ENCODE assay signal across 8 cellular contexts in the genomic region with DNA sequence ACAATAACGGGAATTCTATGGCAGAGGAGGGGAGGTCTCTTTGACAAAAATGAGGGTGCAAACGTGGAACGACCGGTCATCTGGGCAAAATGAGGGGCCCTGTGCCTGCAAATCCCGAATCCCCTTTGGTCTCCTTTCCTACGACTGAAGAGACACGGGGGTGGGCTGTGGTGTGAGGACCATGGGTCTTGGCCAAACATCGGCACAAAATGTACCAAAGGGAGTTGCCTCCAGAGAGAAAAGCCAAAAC. TPM values are rescaled to one million over a fixed set of nuclear protein-coding genes. Genes with fewer than 3 reads are reported as not detected.
DNase-seq lines count a peak whose midpoint lies in the region; ATAC-seq, FAIRE-seq and TF ChIP-seq lines count a peak whose summit lies in the region.

No MANE protein-coding gene starts in this region.

- CTCF ChIA-PET in CD8-positive, alpha-beta memory T cell (lab: Charles Lee), result interaction anchor here (1.5 kb wide), 1 partner anchor 185 kb away, joined by 3 read pairs; a partner anchor contains a TSS

- H3K4me3 Mint-ChIP-seq in CD8-positive, alpha-beta memory T cell, result peak overlapping the region; percentile 92 to 97 (median 95)
- peak overlapping the region; percentile 93 to 98 (median 95) for H3K4me3 Mint-ChIP-seq in IgD-negative memory B cell

- H3K4me1 ChIP-seq in CD8-positive, alpha-beta memory T cell (ENCODE audit: insufficient read depth, low read length), result peaks cover 27% of the 10 kb centered on the region
- H3K4me1 ChIP-seq in mucosa of descending colon (ENCODE audit: low read depth), result peaks cover 27% of the 10 kb centered on the region

- H3K27ac Mint-ChIP-seq in CD8-positive, alpha-beta memory T cell, result peak overlapping the region; percentile 81 to 98 (median 96)
- peak overlapping the region; percentile 90 to 97 (median 94) for H3K27ac Mint-ChIP-seq in IgD-negative memory B cell

- ATAC-seq in mucosa of descending colon, result no peak
- no peak for ATAC-seq in GM18867 (IDR thresholded peaks at IDR 0.05; ENCODE audit: unreplicated experiment)
- ATAC-seq in HG02678 (IDR thresholded peaks at IDR 0.05; ENCODE audit: unreplicated experiment), result no peak

- TF ChIP-seq CTCF in bronchial epithelial cell (IDR thresholded peaks at IDR 0.05; ENCODE audit: insufficient read depth, low read length, severe bottlenecking) (no peak), mucosa of descending colon (IDR thresholded peaks at IDR 0.05) (no peak)

- intact Hi-C loops in mucosa of descending colon (cut with DNase I, micrococcal nuclease), result loop anchor here in 1 of 2 donors (10.0 kb wide), 1 partner anchor 472 kb away; no protein-coding TSS in a partner anchor

- H3K4me1 Mint-ChIP-seq in CD8-positive, alpha-beta memory T cell, result peaks cover 43 to 48% (median 46%) of the 10 kb centered on the region in 3 donors
- H3K4me1 Mint-ChIP-seq in IgD-negative memory B cell, result peaks cover 23 to 38% (median 28%) of the 10 kb centered on the region in 3 donors

- no peaks in the 10 kb centered on the region for H3K9me3 Mint-ChIP-seq in CD8-positive, alpha-beta memory T cell
- peaks cover 0 to 2% (median 0%) of the 10 kb centered on the region in 3 donors for H3K9me3 Mint-ChIP-seq in IgD-negative memory B cell

- DNase-seq in CD8-positive, alpha-beta memory T cell, result no peak
- DNase-seq in bronchial epithelial cell (ENCODE audit: low read depth) (no peak), mucosa of descending colon (peak in 1 of 3 donors; percentile 39), AG08395 (ENCODE audit: low spot score) (no peak)
- DNase-seq in stimulated activated CD4-positive, alpha-beta T cell treated with anti-CD3 and anti-CD28 coated beads, Interleukin-4, amount 100 ng/mL, for 24 hours, result no peak

- H3K9me3 ChIP-seq in CD8-positive, alpha-beta memory T cell (ENCODE audit: low read length), result no peaks in the 10 kb centered on the region
- H3K9me3 ChIP-seq in mucosa of descending colon, result no peaks in the 10 kb centered on the region

- POLR2A ChIA-PET in CD8-positive, alpha-beta memory T cell (lab: Charles Lee), result interaction anchor here (0.6 kb wide), 1 partner anchor 44 kb away, joined by 4 read pairs; no protein-coding TSS in a partner anchor

- no peaks in the 10 kb centered on the region for H3K36me3 ChIP-seq in CD8-positive, alpha-beta memory T cell (ENCODE audit: insufficient read depth, low read length)
- H3K36me3 ChIP-seq in bronchial epithelial cell (ENCODE audit: control insufficient read depth, insufficient read depth, low read length) (no peaks in the 10 kb centered on the region), mucosa of descending colon (ENCODE audit: low read depth) (no peaks in the 10 kb centered on the region)

- H3K4me3 ChIP-seq in CD8-positive, alpha-beta memory T cell (ENCODE audit: low read length), result peak overlapping the region; percentile 81
- H3K4me3 ChIP-seq in bronchial epithelial cell (ENCODE audit: low read depth, low read length) (peak overlapping the region; percentile 73), mucosa of descending colon (peak overlapping the region; percentile 54)

- H3K27me3 ChIP-seq in CD8-positive, alpha-beta memory T cell (ENCODE audit: insufficient read depth, low read length, poor library complexity, severe bottlenecking), result no peaks in the 10 kb centered on the region
- H3K27me3 ChIP-seq in bronchial epithelial cell (ENCODE audit: control insufficient read depth, insufficient read depth, low read length), result no peaks in the 10 kb centered on the region

- H3K27me3 Mint-ChIP-seq in CD8-positive, alpha-beta memory T cell, result no peaks in the 10 kb centered on the region
- H3K27me3 Mint-ChIP-seq in IgD-negative memory B cell, result no peaks in the 10 kb centered on the region

- H3K27ac ChIP-seq in CD8-positive, alpha-beta memory T cell (ENCODE audit: low read depth, low read length), result peak overlapping the region; percentile 82

- H3K36me3 Mint-ChIP-seq in CD8-positive, alpha-beta memory T cell, result peaks cover 0 to 14% (median 3%) of the 10 kb centered on the region in 3 donors
- H3K36me3 Mint-ChIP-seq in IgD-negative memory B cell, result peaks cover 3% of the 10 kb centered on the region

- no peak for FAIRE-seq in bronchial epithelial cell (lab: Jason Lieb, UNC)

RNA-seq across cellular contexts. Expression of a gene that starts 0.5 kb away (rescaled TPM):
- 10 to 100 TPM; 18.7 to 20.2 TPM for total RNA-seq in CD8-positive, alpha-beta memory T cell
- polyA plus RNA-seq in CD8-positive, alpha-beta memory T cell, result 8.4 TPM
- polyA plus RNA-seq in IgD-negative memory B cell, result 19.4 TPM
- 8.7 and 9.5 TPM in 2 replicates for total RNA-seq in bronchial epithelial cell
- 10 to 100 TPM; 29.6 to 51.0 (median 39.8) TPM for total RNA-seq in mucosa of descending colon
